ENCODE assay signal across 9 cellular contexts in the genomic region with DNA sequence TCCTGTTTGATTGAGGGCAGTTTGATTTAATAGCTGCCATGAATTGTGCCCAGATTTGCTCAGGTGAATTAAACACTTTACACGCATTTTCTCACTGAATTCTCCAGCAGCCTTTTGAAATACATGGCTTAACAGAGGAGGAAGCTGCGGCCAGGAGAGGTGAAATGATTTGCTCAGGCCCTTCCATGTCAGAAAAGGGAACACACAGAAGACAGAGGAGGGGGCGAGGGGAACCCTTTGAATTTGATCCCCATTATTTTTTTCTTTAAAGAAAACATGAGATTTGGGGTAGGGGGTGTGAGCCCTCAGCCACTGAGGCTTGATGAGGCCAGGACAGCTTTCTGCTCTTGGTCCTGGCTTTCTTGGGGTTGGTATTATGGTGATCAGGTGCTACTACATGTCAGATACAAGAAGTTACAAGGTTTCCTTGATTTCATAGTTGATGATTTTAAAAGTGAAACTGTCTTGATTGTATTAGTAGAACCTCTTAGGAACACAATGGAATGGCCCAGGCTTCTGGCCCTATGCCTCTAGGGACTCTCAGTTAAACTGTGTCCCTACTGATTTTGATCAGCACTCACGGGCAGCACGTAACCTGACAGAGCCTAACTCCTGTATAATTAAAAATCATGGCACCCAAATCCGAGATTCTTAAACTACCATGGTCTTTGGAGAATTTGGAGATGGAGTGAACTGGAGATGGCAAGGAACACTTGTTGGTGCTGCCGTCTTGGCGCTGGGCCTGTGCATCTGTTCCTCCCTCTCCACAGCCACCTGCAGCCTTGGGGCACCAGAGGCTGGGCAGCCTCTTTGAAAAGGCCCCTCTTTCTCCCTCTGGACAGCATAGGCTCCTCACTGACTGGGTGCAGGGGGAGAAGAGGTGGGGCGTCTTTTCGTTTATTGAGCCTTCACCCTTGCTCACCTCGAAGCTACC.
DNase-seq lines count a peak whose midpoint lies in the region; ATAC-seq, FAIRE-seq and TF ChIP-seq lines count a peak whose summit lies in the region.
"Had no signal": no experiment of that assay in that cellular context is flagged by ENCODE, and none has a peak within 500 bp of the region (broad histone marks: within the 10 kb centered on the region; RNA-seq: fewer than 3 reads in every experiment).

No MANE protein-coding gene starts in this region.

- H3K4me1 ChIP-seq in A673 (ENCODE audit: insufficient read depth, low read length, poor library complexity, severe bottlenecking) = peaks cover 23% of the 10 kb centered on the region
- H3K4me1 ChIP-seq in small intestine (ENCODE audit: control insufficient read depth in 2 of 2, insufficient read depth in 1 of 2, low read depth in 1 of 2, low read length in 1 of 2) = peaks cover 0 to 4% of the 10 kb centered on the region in 2 donors

- no peak for TF ChIP-seq CTCF in GM12865 (IDR thresholded peaks at IDR 0.05; ENCODE audit: insufficient read depth, low read depth, low read length, missing control alignments)
- TF ChIP-seq CTCF in mesothelial cell of epicardium (IDR thresholded peaks at IDR 0.05; ENCODE audit: unreplicated experiment) = no peak
- TF ChIP-seq CTCF in A673 (conservative IDR thresholded peaks at IDR 0.05; ENCODE audit: low read depth, low read length) = no peak

- H3K36me3 ChIP-seq in A673 (ENCODE audit: insufficient read depth, low read length, poor library complexity, severe bottlenecking) (no peaks in the 10 kb centered on the region), small intestine (ENCODE audit: control insufficient read depth in 2 of 2, insufficient read depth in 2 of 2, low read length in 2 of 2) (no peaks in the 10 kb centered on the region)
- H3K36me3 ChIP-seq: right lobe of liver had no signal

- intact Hi-C loops in A673 (cut with micrococcal nuclease; ENCODE audit: unreplicated experiment) = no loop called here

- H3K9me3 ChIP-seq in A673 (ENCODE audit: low read depth, low read length, poor library complexity, severe bottlenecking) = peaks cover 3% of the 10 kb centered on the region
- no peaks in the 10 kb centered on the region for H3K9me3 ChIP-seq in small intestine (ENCODE audit: control insufficient read depth, low read depth)
- H3K9me3 ChIP-seq: right lobe of liver had no signal

- WGBS in small intestine, 3 donors = 76 to 78% (median 78%) methylated on average over 11 of the region's 11 CpGs

- FAIRE-seq in small intestine (lab: Jason Lieb, UNC) = no peak

- H3K4me1 Mint-ChIP-seq in mesothelial cell of epicardium = peaks cover 28% of the 10 kb centered on the region

- DNase-seq in GM12865 (ENCODE audit: low read depth) = peak; percentile 44
- peak; percentile 77 to 83 for DNase-seq in NCI-H524 (lab: John Stamatoyannopoulos, UW)
- DNase-seq in mesothelial cell of epicardium (ENCODE audit: low spot score in 2 of 2, unreplicated experiment in 2 of 2) = no peak
- DNase-seq in activated effector memory CD4-positive, alpha-beta T cell treated with Interleukin-2 at 50 U/mL for 16 hours = no peak
- no peak for DNase-seq in A673 (ENCODE audit: low spot score)
- DNase-seq in small intestine = no peak
- no peak for DNase-seq in AG20443 (ENCODE audit: low spot score)

- peak overlapping the region; percentile 84 for H3K27ac Mint-ChIP-seq in mesothelial cell of epicardium

- H3K27me3 ChIP-seq in A673 (replicated peaks; ENCODE audit: insufficient read depth, low read depth, low read length, poor library complexity) = no peaks in the 10 kb centered on the region
- H3K27me3 ChIP-seq in small intestine (ENCODE audit: control insufficient read depth in 2 of 2, insufficient read depth in 2 of 2, low read length in 2 of 2) = no peaks in the 10 kb centered on the region
- H3K27me3 ChIP-seq: right lobe of liver had no signal

- BruUV-seq in A673 (replicated peaks; lab: Mats Ljungman, UMichigan) = no TSS peak

- POLR2A ChIA-PET in A673 (lab: Charles Lee; ENCODE audit: low non-redundant PET) = no interaction called here

- H3K9me3 Mint-ChIP-seq in mesothelial cell of epicardium = peaks cover 8% of the 10 kb centered on the region

- ATAC-seq in GM21737 (IDR thresholded peaks at IDR 0.05; ENCODE audit: unreplicated experiment) = peak; percentile 48

- H3K27ac ChIP-seq in A673 (ENCODE audit: low read depth, low read length, poor library complexity, severe bottlenecking) (no peak overlapping the region), small intestine (ENCODE audit: low read depth in 1 of 2, low read length in 1 of 2) (peak overlapping the region in 1 of 2 donors; percentile 9)
- H3K27ac ChIP-seq: right lobe of liver had no signal

- no peaks in the 10 kb centered on the region for H3K27me3 Mint-ChIP-seq in mesothelial cell of epicardium (ENCODE audit: low read depth)

- no peak overlapping the region for H3K4me3 Mint-ChIP-seq in mesothelial cell of epicardium

- peaks cover 5% of the 10 kb centered on the region for H3K36me3 Mint-ChIP-seq in mesothelial cell of epicardium

- CTCF ChIA-PET in A673 (lab: Charles Lee) = no interaction called here

- H3K4me3 ChIP-seq in GM12865 (ENCODE audit: low read depth, low read length) = no peak overlapping the region; the same call in none of the 2 replicates
- H3K4me3 ChIP-seq in A673 (ENCODE audit: low read depth, low read length, poor library complexity, severe bottlenecking) = no peak overlapping the region
- no peak overlapping the region for H3K4me3 ChIP-seq in small intestine (ENCODE audit: low read depth in 1 of 2, low read length in 2 of 2)
- H3K4me3 ChIP-seq: right lobe of liver had no signal

Comparison
In these comparisons a context has a peak if more than half of its experiments do, and no peak if none do; other contexts are left out.
1. DNase-seq: peak in GM12865 (single experiment) and NCI-H524 (2 of 2); none in mesothelial cell of epicardium (0 of 2), activated effector memory CD4-positive, alpha-beta T cell treated with Interleukin-2 at 50 U/mL for 16 hours (single experiment), A673 (single experiment), small intestine (single experiment) and AG20443 (single experiment).